11 cellular contexts compared by ENCODE assay signal in genomic region chr12:54415223-54415929, GRCh38. TPM values are rescaled to one million over a fixed set of nuclear protein-coding genes. Genes with fewer than 3 reads are reported as not detected.
DNase-seq lines count a peak whose midpoint lies in the region; ATAC-seq, FAIRE-seq and TF ChIP-seq lines count a peak whose summit lies in the region.
"Had no signal": no experiment of that assay in that cellular context is flagged by ENCODE, and none has a peak within 500 bp of the region (broad histone marks: within the 10 kb centered on the region; RNA-seq: fewer than 3 reads in every experiment).

No MANE protein-coding gene starts in this region.

- H3K36me3 Mint-ChIP-seq in astrocyte (ENCODE audit: low read depth, unreplicated experiment), result peaks cover 4% of the 10 kb centered on the region
- H3K36me3 Mint-ChIP-seq in natural killer cell treated with Interleukin-12 subunit alpha and Interleukin-12 subunit beta and Interleukin-15 and Interleukin-18, amount 100 ng/mL, for 72 hours, result no peaks in the 10 kb centered on the region
- H3K36me3 Mint-ChIP-seq: brain, type B pancreatic cell had no signal

- in situ Hi-C loops in GM13976 (cut with MboI; ENCODE audit: low sequenced_read_pairs, unreplicated experiment), result no loop called here

- H3K9ac ChIP-seq in astrocyte (ENCODE audit: low read length), result no peak overlapping the region

- H3K27me3 Mint-ChIP-seq in astrocyte (ENCODE audit: low read depth, unreplicated experiment), result no peaks in the 10 kb centered on the region
- H3K27me3 Mint-ChIP-seq in natural killer cell treated with Interleukin-12 subunit alpha and Interleukin-12 subunit beta and Interleukin-15 and Interleukin-18, amount 100 ng/mL, for 72 hours, result no peaks in the 10 kb centered on the region

- H4K20me1 ChIP-seq in astrocyte (ENCODE audit: insufficient read depth, low read length), result peaks cover 67% of the 10 kb centered on the region

- H3K27ac Mint-ChIP-seq in astrocyte (ENCODE audit: unreplicated experiment), result no peak overlapping the region
- H3K27ac Mint-ChIP-seq in natural killer cell treated with Interleukin-12 subunit alpha and Interleukin-12 subunit beta and Interleukin-15 and Interleukin-18, amount 100 ng/mL, for 72 hours, result peak overlapping the region; percentile 85 to 98
- H3K27ac Mint-ChIP-seq: type B pancreatic cell had no signal

- no peaks in the 10 kb centered on the region for H3K9me3 ChIP-seq in astrocyte (ENCODE audit: insufficient read depth, low read depth, low read length)

- DNase-seq in HuH-7.5 (ENCODE audit: low spot score), result peak; percentile 38
- DNase-seq in astrocyte (ENCODE audit: low read depth), result no peak
- DNase-seq in natural killer cell treated with Interleukin-12 subunit alpha and Interleukin-12 subunit beta and Interleukin-15 and Interleukin-18, amount 100 ng/mL, for 72 hours (ENCODE audit: low spot score), result no peak
- no peak for DNase-seq in NCI-H345 (lab: John Stamatoyannopoulos, UW)
- no peak for DNase-seq in amniotic stem cell (lab: John Stamatoyannopoulos, UW)
- DNase-seq in GM13976 (ENCODE audit: low spot score), result no peak
- DNase-seq: small intestine had no signal

- no peaks in the 10 kb centered on the region for H3K9me3 Mint-ChIP-seq in astrocyte (ENCODE audit: unreplicated experiment)
- no peaks in the 10 kb centered on the region for H3K9me3 Mint-ChIP-seq in natural killer cell treated with Interleukin-12 subunit alpha and Interleukin-12 subunit beta and Interleukin-15 and Interleukin-18, amount 100 ng/mL, for 72 hours
- H3K9me3 Mint-ChIP-seq: brain, type B pancreatic cell had no signal

- H3K36me3 ChIP-seq in ACC112 (ENCODE audit: insufficient read depth, low read length), result peaks cover 7% of the 10 kb centered on the region; the same call in 1 of the 2 replicates
- H3K36me3 ChIP-seq in astrocyte (ENCODE audit: insufficient read depth, low read length), result no peaks in the 10 kb centered on the region

- no peak for FAIRE-seq in astrocyte (lab: Jason Lieb, UNC)
- FAIRE-seq: small intestine had no signal

- H3K4me1 ChIP-seq in ACC112 (ENCODE audit: control insufficient read depth, insufficient read depth, low read length, unreplicated experiment), result peaks cover 67% of the 10 kb centered on the region
- peaks cover 60% of the 10 kb centered on the region for H3K4me1 ChIP-seq in astrocyte (ENCODE audit: insufficient read depth, low read length)

- H2AFZ ChIP-seq in ACC112 (ENCODE audit: low read length, unreplicated experiment), result no peak overlapping the region
- H2AFZ ChIP-seq in astrocyte (ENCODE audit: low read depth, low read length), result no peak overlapping the region

- peak overlapping the region; percentile 72 for H3K4me3 Mint-ChIP-seq in astrocyte (ENCODE audit: unreplicated experiment)
- H3K4me3 Mint-ChIP-seq in natural killer cell treated with Interleukin-12 subunit alpha and Interleukin-12 subunit beta and Interleukin-15 and Interleukin-18, amount 100 ng/mL, for 72 hours, result no peak overlapping the region

- H3K27me3 ChIP-seq in ACC112 (ENCODE audit: insufficient read depth, low read length) (no peaks in the 10 kb centered on the region), astrocyte (ENCODE audit: insufficient read depth, low read length) (no peaks in the 10 kb centered on the region)

- TF ChIP-seq CTCF in astrocyte (IDR thresholded peaks at IDR 0.05; ENCODE audit: insufficient read depth, low read depth, low read length) (no peak), GM13976 (IDR thresholded peaks at IDR 0.05; ENCODE audit: borderline replicate concordance, control extremely low read depth, extremely low read depth, insufficient read depth, missing control alignments) (no peak)

- peaks cover 94% of the 10 kb centered on the region for H3K79me2 ChIP-seq in ACC112 (ENCODE audit: control insufficient read depth, insufficient read depth, low read length, unreplicated experiment)
- H3K79me2 ChIP-seq in astrocyte (ENCODE audit: insufficient read depth, low read length), result peaks cover 87% of the 10 kb centered on the region

- peak overlapping the region; percentile 11 for H3K4me2 ChIP-seq in astrocyte (ENCODE audit: low read length)

- peak overlapping the region; percentile 89 for H3K4me3 ChIP-seq in ACC112 (ENCODE audit: low read depth, low read length)
- no peak overlapping the region for H3K4me3 ChIP-seq in astrocyte (ENCODE audit: insufficient read depth, low read depth, low read length)

- peak overlapping the region; percentile 95 for H3K27ac ChIP-seq in ACC112 (ENCODE audit: low read depth, low read length)
- H3K27ac ChIP-seq in astrocyte (ENCODE audit: low read depth, low read length), result no peak overlapping the region

- ATAC-seq in natural killer cell treated with Interleukin-12 subunit alpha and Interleukin-12 subunit beta and Interleukin-15 and Interleukin-18, amount 100 ng/mL, for 72 hours, result no peak
- no peak for ATAC-seq in HG03354 (IDR thresholded peaks at IDR 0.05; ENCODE audit: poor library complexity, severe bottlenecking, unreplicated experiment)

- H3K4me1 Mint-ChIP-seq in astrocyte (ENCODE audit: low read depth, unreplicated experiment), result peaks cover 42% of the 10 kb centered on the region
- H3K4me1 Mint-ChIP-seq in natural killer cell treated with Interleukin-12 subunit alpha and Interleukin-12 subunit beta and Interleukin-15 and Interleukin-18, amount 100 ng/mL, for 72 hours (ENCODE audit: low read depth in 2 of 2), result peaks cover 54 to 60% of the 10 kb centered on the region in 2 donors

RNA-seq across cellular contexts. Expression of gene ITGA5, which starts 3.7 kb away (rescaled TPM):
- total RNA-seq in astrocyte, result 317 and 382 TPM in 2 replicates
- 10 to 100 TPM; 31.8 to 32.1 TPM for total RNA-seq in natural killer cell treated with Interleukin-12 subunit alpha and Interleukin-12 subunit beta and Interleukin-15 and Interleukin-18, amount 100 ng/mL, for 72 hours

RNA-seq across cellular contexts. Expression of gene ZNF385A, which starts 30.8 kb away (rescaled TPM):
- total RNA-seq in astrocyte, result 23.0 and 24.4 TPM in 2 replicates
- total RNA-seq in natural killer cell treated with Interleukin-12 subunit alpha and Interleukin-12 subunit beta and Interleukin-15 and Interleukin-18, amount 100 ng/mL, for 72 hours, result 1 to 10 TPM; 1.1 to 1.5 TPM

RNA-seq across cellular contexts. Expression of gene GPR84, which starts 51.1 kb away (rescaled TPM):
- not detected in 2 replicates for total RNA-seq in astrocyte
- 10 to 100 TPM; 23.5 to 91.5 TPM for total RNA-seq in natural killer cell treated with Interleukin-12 subunit alpha and Interleukin-12 subunit beta and Interleukin-15 and Interleukin-18, amount 100 ng/mL, for 72 hours

RNA-seq across cellular contexts. Expression of gene GTSF1, which starts 58.0 kb away (rescaled TPM):
- not detected in 2 replicates for total RNA-seq in astrocyte
- 10 to 100 TPM in 1 of 2 donors, 1 to 10 TPM in 1; 7.2 to 10.5 TPM for total RNA-seq in natural killer cell treated with Interleukin-12 subunit alpha and Interleukin-12 subunit beta and Interleukin-15 and Interleukin-18, amount 100 ng/mL, for 72 hours

Comparison
In these comparisons a context has a peak if more than half of its experiments do, and no peak if none do; other contexts are left out.
1. RNA of gene GPR84, which starts 51.1 kb away (total RNA-seq): 23.5 to 91.5 TPM in natural killer cell treated with Interleukin-12 subunit alpha and Interleukin-12 subunit beta and Interleukin-15 and Interleukin-18, amount 100 ng/mL, for 72 hours; not detected in astrocyte; every median in the first group is over 10 times any median in the second.